18 cellular contexts compared by ENCODE assay signal in the genomic region with DNA sequence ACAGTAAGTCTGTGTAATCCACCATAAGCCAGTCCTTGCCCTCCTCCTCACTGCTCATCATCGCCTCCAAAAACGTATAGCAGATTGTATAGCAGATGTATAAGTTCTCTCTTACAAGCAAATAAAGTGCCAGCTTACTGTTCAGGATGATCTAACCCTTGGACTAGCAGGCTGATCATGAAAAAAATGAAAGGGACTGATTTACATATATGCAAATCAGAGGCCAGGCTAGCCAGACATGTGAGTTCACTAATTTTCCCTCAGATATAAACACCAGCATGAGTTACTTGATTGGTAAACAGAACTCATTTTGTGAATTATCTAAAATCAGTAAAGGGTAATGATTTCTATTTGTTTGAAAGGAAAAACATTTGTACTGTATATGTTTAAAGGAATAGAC.
"Had no signal": no experiment of that assay in that cellular context is flagged by ENCODE, and none has a peak within 500 bp of the region (broad histone marks: within the 10 kb centered on the region; RNA-seq: fewer than 3 reads in every experiment).

No MANE protein-coding gene starts in this region.

- H3K36me3 Mint-ChIP-seq: activated naive CD4-positive, alpha-beta T cell treated with anti-CD3 and anti-CD28 coated beads, Interleukin-2, amount 50 U/mL, for 72 hours; mesothelial cell of epicardium had no signal

- H3K27me3 ChIP-seq: adrenal gland, breast epithelium, gastrocnemius medialis, transverse colon had no signal

- H3K4me1 ChIP-seq: breast epithelium had no signal

- H3K36me3 ChIP-seq: adrenal gland, breast epithelium, gastrocnemius medialis, lower lobe of right lung, transverse colon had no signal

- ATAC-seq: activated naive CD4-positive, alpha-beta T cell treated with anti-CD3 and anti-CD28 coated beads, Interleukin-2, amount 50 U/mL, for 72 hours had no signal

- H3K27ac Mint-ChIP-seq: activated naive CD4-positive, alpha-beta T cell treated with anti-CD3 and anti-CD28 coated beads, Interleukin-2, amount 50 U/mL, for 72 hours; mesothelial cell of epicardium; stimulated activated naive CD8-positive, alpha-beta T cell treated with anti-CD3 and anti-CD28 coated beads, Interleukin-15, Interleukin-2, amounts not matched to agents 100 ng/mL and 50 ng/mL, for 24 hours had no signal

- H3K27ac ChIP-seq: adrenal gland, psoas muscle had no signal

- H3K4me3 ChIP-seq: adrenal gland, transverse colon had no signal

- H3K4me3 Mint-ChIP-seq: mesothelial cell of epicardium; stimulated activated naive CD8-positive, alpha-beta T cell treated with anti-CD3 and anti-CD28 coated beads, Interleukin-15, Interleukin-2, amounts not matched to agents 100 ng/mL and 50 ng/mL, for 24 hours had no signal

- DNase-seq: activated CD4-positive, alpha-beta T cell treated with anti-CD3 and anti-CD28 coated beads, Interleukin-2, amount 50 U/mL, for 1 hour; activated CD4-positive, CD25-positive, alpha-beta regulatory T cell treated with anti-CD3 and anti-CD28 coated beads, Interleukin-2, amount 50 U/mL, for 72 hours; activated CD8-positive, alpha-beta memory T cell treated with anti-CD3 and anti-CD28 coated beads for 24 hours; activated CD8-positive, alpha-beta memory T cell treated with anti-CD3 and anti-CD28 coated beads, Interleukin-2, amount 50 U/mL, for 48 hours; activated effector memory CD4-positive, alpha-beta T cell treated with Interleukin-2 at 50 U/mL for 16 hours; activated T-cell treated with anti-CD3 and anti-CD28 coated beads, Interleukin-2, amount 50 U/mL, for 48 hours; adrenal gland; gastrocnemius medialis; head of caudate nucleus; lower lobe of right lung; psoas muscle; right cardiac atrium; T-helper 9 cell; transverse colon had no signal

- H3K9me3 ChIP-seq: adrenal gland, breast epithelium, gastrocnemius medialis, lower lobe of right lung, psoas muscle, transverse colon had no signal

- H3K9me3 Mint-ChIP-seq: activated naive CD4-positive, alpha-beta T cell treated with anti-CD3 and anti-CD28 coated beads, Interleukin-2, amount 50 U/mL, for 72 hours; mesothelial cell of epicardium; stimulated activated naive CD8-positive, alpha-beta T cell treated with anti-CD3 and anti-CD28 coated beads, Interleukin-15, Interleukin-2, amounts not matched to agents 100 ng/mL and 50 ng/mL, for 24 hours had no signal
